ENCODE assay signal across 12 cellular contexts in genomic region chr4:87053064-87053693, GRCh38.
DNase-seq lines count a peak whose midpoint lies in the region; ATAC-seq and TF ChIP-seq lines count a peak whose summit lies in the region.
"Had no signal": no experiment of that assay in that cellular context is flagged by ENCODE, and none has a peak within 500 bp of the region (broad histone marks: within the 10 kb centered on the region; RNA-seq: fewer than 3 reads in every experiment).

No MANE protein-coding gene starts in this region.

- peak; percentile 65 for ATAC-seq in stimulated activated naive CD8-positive, alpha-beta T cell treated with anti-CD3 and anti-CD28 coated beads, Interleukin-15, amount 100 ng/mL, for 72 hours
- ATAC-seq in HG03159 (IDR thresholded peaks at IDR 0.05; ENCODE audit: unreplicated experiment), result no peak

- no peak for TF ChIP-seq CTCF in dorsolateral prefrontal cortex (IDR thresholded peaks at IDR 0.05 in 54 of 56, conservative IDR thresholded peaks at IDR 0.05 in 2 of 56; ENCODE audit: low read depth in 1 of 56, partially characterized antibody in 56 of 56)

- H3K4me1 Mint-ChIP-seq in stimulated activated naive CD8-positive, alpha-beta T cell treated with anti-CD3 and anti-CD28 coated beads, Interleukin-15, amount 100 ng/mL, for 72 hours, result peaks cover 78% of the 10 kb centered on the region

- intact Hi-C loops in dorsolateral prefrontal cortex (cut with DNase I), result no loop called here

- DNase-seq in SIG-M5 treated with dmso at 0.1 percent for 504 hours (lab: John Stamatoyannopoulos, UW; ENCODE audit: unreplicated experiment), result peak; percentile 17
- DNase-seq in SIG-M5 (lab: John Stamatoyannopoulos, UW), result no peak
- peak; percentile 67 for DNase-seq in OCI-M1 (lab: John Stamatoyannopoulos, UW)
- DNase-seq in dorsolateral prefrontal cortex, result no peak
- no peak for DNase-seq in stimulated activated naive CD8-positive, alpha-beta T cell treated with anti-CD3 and anti-CD28 coated beads, Interleukin-15, amount 100 ng/mL, for 72 hours
- DNase-seq in NCI-H748 treated with DMSO at 0.1 percent for 48 hours (lab: John Stamatoyannopoulos, UW), result no peak
- no peak for DNase-seq in EL
- DNase-seq: HFFc6, NCI-H2029 treated with DMSO at 0.1 percent for 48 hours, T-helper 1 cell had no signal

- no peaks in the 10 kb centered on the region for H3K9me3 Mint-ChIP-seq in stimulated activated naive CD8-positive, alpha-beta T cell treated with anti-CD3 and anti-CD28 coated beads, Interleukin-15, amount 100 ng/mL, for 72 hours
- H3K9me3 Mint-ChIP-seq: HFFc6 had no signal

- no peak overlapping the region for H3K4me3 ChIP-seq in dorsolateral prefrontal cortex
- H3K4me3 ChIP-seq: prostate gland had no signal

- no peak overlapping the region for H3K27ac Mint-ChIP-seq in stimulated activated naive CD8-positive, alpha-beta T cell treated with anti-CD3 and anti-CD28 coated beads, Interleukin-15, amount 100 ng/mL, for 72 hours
- H3K27ac Mint-ChIP-seq: HFFc6 had no signal

- H3K27ac ChIP-seq in dorsolateral prefrontal cortex, result peak overlapping the region in 38 of 59 donors; percentile 3 to 90 (median 76)

- no peaks in the 10 kb centered on the region for H3K27me3 ChIP-seq in dorsolateral prefrontal cortex

- H3K4me3 Mint-ChIP-seq in stimulated activated naive CD8-positive, alpha-beta T cell treated with anti-CD3 and anti-CD28 coated beads, Interleukin-15, amount 100 ng/mL, for 72 hours, result no peak overlapping the region
- H3K4me3 Mint-ChIP-seq: HFFc6 had no signal

- H3K27me3 Mint-ChIP-seq in stimulated activated naive CD8-positive, alpha-beta T cell treated with anti-CD3 and anti-CD28 coated beads, Interleukin-15, amount 100 ng/mL, for 72 hours, result no peaks in the 10 kb centered on the region

Comparison
In these comparisons a context has a peak if more than half of its experiments do, and no peak if none do; other contexts are left out.
1. DNase-seq: peak in SIG-M5 treated with dmso at 0.1 percent for 504 hours (single experiment) and OCI-M1 (single experiment); none in SIG-M5 (single experiment), dorsolateral prefrontal cortex (0 of 10), stimulated activated naive CD8-positive, alpha-beta T cell treated with anti-CD3 and anti-CD28 coated beads, Interleukin-15, amount 100 ng/mL, for 72 hours (0 of 2), NCI-H748 treated with DMSO at 0.1 percent for 48 hours (single experiment) and EL (single experiment).